7 cellular contexts compared by ENCODE assay signal in the genomic region with DNA sequence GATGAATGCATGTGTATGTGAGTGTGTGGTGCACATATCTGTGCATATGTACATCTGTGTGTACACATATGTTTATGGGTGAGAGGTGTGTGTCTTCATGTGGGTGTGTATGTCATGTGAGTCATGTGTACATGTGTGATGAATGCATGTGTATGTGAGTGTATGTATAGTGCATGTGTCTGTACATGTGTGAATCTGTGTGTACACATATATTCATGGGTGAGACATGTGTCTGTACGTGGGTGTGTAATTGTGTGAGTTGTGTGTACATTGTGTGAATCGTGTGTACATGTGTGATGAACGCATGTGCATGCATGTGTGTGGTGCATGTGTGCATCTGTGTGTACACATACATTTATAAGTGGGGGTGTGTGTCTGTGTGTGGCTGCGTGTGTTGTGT.
"Had no signal": no experiment of that assay in that cellular context is flagged by ENCODE, and none has a peak within 500 bp of the region (broad histone marks: within the 10 kb centered on the region; RNA-seq: fewer than 3 reads in every experiment).

No MANE protein-coding gene starts in this region.

- DNase-seq: GM23248, GOT3, H9, HCEC 1CT, KBM-7 had no signal

- FAIRE-seq: H54 had no signal

- H3K4me2 ChIP-seq: KMS-11 had no signal

- H3K9ac ChIP-seq: GM23248, KMS-11 had no signal

- H3K4me3 ChIP-seq: GM23248 had no signal

- H3K27ac ChIP-seq: GM23248, KMS-11 had no signal

- H2AFZ ChIP-seq: GM23248 had no signal
